In the genomic region with DNA sequence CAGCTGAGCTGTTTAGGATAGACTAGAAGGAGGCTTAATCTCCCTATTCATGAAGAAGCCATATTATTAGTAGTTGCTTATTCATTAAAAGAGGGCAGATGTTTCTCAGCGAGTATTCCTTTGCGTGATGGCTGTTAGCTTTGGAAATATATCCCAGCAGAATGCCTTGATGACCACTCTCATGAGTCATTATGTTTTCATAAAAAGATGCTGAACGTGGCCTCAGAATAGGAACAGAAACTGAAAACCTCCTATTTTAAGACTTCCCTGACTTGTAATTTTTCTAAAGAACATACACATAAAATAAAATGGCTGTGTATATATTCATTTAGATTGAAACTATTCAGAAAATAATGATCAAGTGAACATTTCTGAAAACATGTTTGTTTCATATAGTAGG, we compare ENCODE assay signal across 11 cellular contexts. TPM values are rescaled to one million over a fixed set of nuclear protein-coding genes. Genes with fewer than 3 reads are reported as not detected.
DNase-seq lines count a peak whose midpoint lies in the region; ATAC-seq, FAIRE-seq and TF ChIP-seq lines count a peak whose summit lies in the region.
"Had no signal": no experiment of that assay in that cellular context is flagged by ENCODE, and none has a peak within 500 bp of the region (broad histone marks: within the 10 kb centered on the region; RNA-seq: fewer than 3 reads in every experiment).

No MANE protein-coding gene starts in this region.

- DNase-seq in GM12878 (ENCODE audit: low read depth, low spot score) (peak; percentile 34), globus pallidus (ENCODE audit: low spot score) (no peak), COLO668 (lab: John Stamatoyannopoulos, UW; ENCODE audit: unreplicated experiment) (no peak), WERI-Rb-1 (no peak), dermis blood vessel endothelial cell (no peak)
- DNase-seq: activated naive CD8-positive, alpha-beta T cell treated with anti-CD3 and anti-CD28 coated beads, Interleukin-2, amount 50 U/mL, for 24 hours; DMS153 had no signal

- H3K27ac ChIP-seq in BLaER1 treated with 17β-estradiol and CSF1 and Interleukin-3, amounts not matched to agents 10 nM and 100 nM, result peak overlapping the region in 6 of 11 experiments; percentile 41 to 82 (median 68); a peak in 10 of 22 replicates
- H3K27ac ChIP-seq in GM12878 (ENCODE audit: control insufficient read depth, insufficient read depth) (no peak overlapping the region), WERI-Rb-1 (no peak overlapping the region)

- no peak for TF ChIP-seq EP300 in GM12878 (IDR thresholded peaks at IDR 0.05; ENCODE audit: borderline replicate concordance in 1 of 2, control insufficient read depth in 1 of 2, low read depth in 2 of 2, low read length in 2 of 2)

- in situ Hi-C loops in GM12878 (cut with MboI), result no loop called here

- H3K9ac ChIP-seq in BLaER1 treated with 17β-estradiol and CSF1 and Interleukin-3, amounts not matched to agents 10 nM and 100 nM, result peak overlapping the region in 2 of 11 experiments; percentile 31 to 41; a peak in 3 of 22 replicates
- no peak overlapping the region for H3K9ac ChIP-seq in GM12878 (ENCODE audit: control insufficient read depth, insufficient read depth, low read length)

- no peak for FAIRE-seq in GM12878 (lab: Jason Lieb, UNC)
- FAIRE-seq: HepG2 had no signal

- peak overlapping the region; percentile 10; the same call in 1 of the 2 replicates for H2AFZ ChIP-seq in GM12878 (ENCODE audit: control insufficient read depth, low read depth, low read length)

- RAD21 ChIA-PET in GM12878 (lab: Charles Lee; ENCODE audit: unreplicated experiment), result no interaction called here

- H4K20me1 ChIP-seq in BLaER1 treated with 17β-estradiol and CSF1 and Interleukin-3, amounts not matched to agents 10 nM and 100 nM, result no peaks in the 10 kb centered on the region
- no peaks in the 10 kb centered on the region for H4K20me1 ChIP-seq in GM12878 (ENCODE audit: control insufficient read depth, insufficient read depth)

- 36% methylated on average over 3 of the region's 3 CpGs for WGBS in GM12878 (ENCODE audit: insufficient coverage, insufficient replicate concordance, low lambda C conversion rate, missing lambda C conversion rate)

- POLR2A ChIA-PET in GM12878 (lab: Charles Lee), result no interaction called here

- no peak for TF ChIP-seq POLR2A in GM12878 (IDR thresholded peaks at IDR 0.05; ENCODE audit: low read depth, low read length)

- ATAC-seq in GM21390 (IDR thresholded peaks at IDR 0.05; ENCODE audit: unreplicated experiment), result peak; percentile 79
- ATAC-seq in HG03342 (IDR thresholded peaks at IDR 0.05; ENCODE audit: unreplicated experiment), result peak; percentile 85
- ATAC-seq in GM12878, result peak; percentile 25; the same call in 2 of the 3 replicates
- ATAC-seq: activated naive CD8-positive, alpha-beta T cell treated with anti-CD3 and anti-CD28 coated beads, Interleukin-2, amount 50 U/mL, for 24 hours; HepG2 had no signal

- H3K4me2 ChIP-seq in BLaER1 treated with 17β-estradiol and CSF1 and Interleukin-3, amounts not matched to agents 10 nM and 100 nM, result peak overlapping the region in 7 of 11 experiments; percentile 7 to 82 (median 67); a peak in 12 of 22 replicates
- H3K4me2 ChIP-seq in GM12878 (ENCODE audit: control insufficient read depth, insufficient read depth), result peak overlapping the region; percentile 53; the same call in 1 of the 2 replicates

- SMC1A ChIA-PET in GM12878 (lab: Charles Lee; ENCODE audit: uncharacterized antibody, unreplicated experiment), result interaction anchor here (0.6 kb wide), 1 partner anchor 1322 kb away, joined by 3 read pairs; no protein-coding TSS in a partner anchor

- no peaks in the 10 kb centered on the region for H3K9me3 ChIP-seq in BLaER1 treated with 17β-estradiol and CSF1 and Interleukin-3, amounts not matched to agents 10 nM and 100 nM (replicated peaks in 1 of 11)
- no peaks in the 10 kb centered on the region for H3K9me3 ChIP-seq in GM12878 (replicated peaks; ENCODE audit: control insufficient read depth, insufficient read depth, low read length)
- no peaks in the 10 kb centered on the region for H3K9me3 ChIP-seq in WERI-Rb-1 (ENCODE audit: severe bottlenecking)

- CTCF ChIA-PET in GM12878 (lab: Yijun Ruan, JAX), result interaction anchor here (1.0 kb wide), 1 partner anchor 96 kb away, joined by 3 read pairs; no protein-coding TSS in a partner anchor

- no peak for TF ChIP-seq RAD21 in GM12878 (IDR thresholded peaks at IDR 0.05; ENCODE audit: insufficient read depth, low read depth, low read length)

- BruUV-seq in GM12878 (replicated peaks; lab: Mats Ljungman, UMichigan), result no TSS peak

- intact Hi-C loops in GM12878 (cut with micrococcal nuclease; ENCODE audit: unreplicated experiment), result no loop called here

- no peak for TF ChIP-seq CTCF in GM12878 (IDR thresholded peaks at IDR 0.05 in 2 of 3, conservative IDR thresholded peaks at IDR 0.05 in 1 of 3; ENCODE audit: control insufficient read depth in 2 of 3, extremely low read depth in 1 of 3, insufficient read depth in 1 of 3, low read depth in 3 of 3, low read length in 3 of 3)
- no peak for TF ChIP-seq CTCF in WERI-Rb-1 (IDR thresholded peaks at IDR 0.05; ENCODE audit: low read depth, low read length)

- no peaks in the 10 kb centered on the region for H3K79me2 ChIP-seq in GM12878 (ENCODE audit: control insufficient read depth, insufficient read depth, low read length)

- H3K4me1 ChIP-seq in BLaER1 treated with 17β-estradiol and CSF1 and Interleukin-3, amounts not matched to agents 10 nM and 100 nM, result peaks cover 0 to 28% (median 15%) of the 10 kb centered on the region in 10 experiments; a peak in 12 of 20 replicates
- peaks cover 11% of the 10 kb centered on the region; the same call in 1 of the 2 replicates for H3K4me1 ChIP-seq in GM12878 (ENCODE audit: control insufficient read depth, insufficient read depth, low read length)

- no peak overlapping the region for H3K4me3 ChIP-seq in BLaER1 treated with 17β-estradiol and CSF1 and Interleukin-3, amounts not matched to agents 10 nM and 100 nM
- H3K4me3 ChIP-seq in GM12878 (no peak overlapping the region), WERI-Rb-1 (ENCODE audit: low read depth, low read length) (no peak overlapping the region)

- H3K36me3 ChIP-seq in BLaER1 treated with 17β-estradiol and CSF1 and Interleukin-3, amounts not matched to agents 10 nM and 100 nM, result no peaks in the 10 kb centered on the region
- no peaks in the 10 kb centered on the region for H3K36me3 ChIP-seq in GM12878 (ENCODE audit: control insufficient read depth in 2 of 2, insufficient read depth in 2 of 2, low read length in 1 of 2)
- no peaks in the 10 kb centered on the region for H3K36me3 ChIP-seq in WERI-Rb-1

- H3K27me3 ChIP-seq in BLaER1 treated with 17β-estradiol and CSF1 and Interleukin-3, amounts not matched to agents 10 nM and 100 nM, result no peaks in the 10 kb centered on the region
- H3K27me3 ChIP-seq in GM12878 (replicated peaks in 1 of 2; ENCODE audit: control insufficient read depth in 2 of 2, insufficient read depth in 2 of 2, low read length in 1 of 2) (no peaks in the 10 kb centered on the region), WERI-Rb-1 (ENCODE audit: insufficient read depth, low read depth, severe bottlenecking) (no peaks in the 10 kb centered on the region)

TF ChIP-seq in GM12878, 131 proteins besides CTCF, POLR2A, EP300 and RAD21 (continues in another document):
- no peak for TF ChIP-seq CEBPB (IDR thresholded peaks at IDR 0.05; ENCODE audit: borderline replicate concordance in 1 of 2, low read depth in 2 of 2, low read length in 2 of 2)
- TF ChIP-seq TCF7 (IDR thresholded peaks at IDR 0.05; ENCODE audit: borderline replicate concordance), result no peak
- TF ChIP-seq NFIC (IDR thresholded peaks at IDR 0.05; ENCODE audit: low read depth, low read length), result peak; percentile 81
- 0 out of 2 replicates have a peak, but pooled peaks have one; percentile 14 for TF ChIP-seq CREM (IDR thresholded peaks at IDR 0.05; ENCODE audit: low read depth)
- TF ChIP-seq RBBP5 (conservative IDR thresholded peaks at IDR 0.05), result no peak
- TF ChIP-seq MEF2A (IDR thresholded peaks at IDR 0.05; ENCODE audit: insufficient read depth, low read depth, low read length), result peak; percentile 89
- TF ChIP-seq, protein P1, sequence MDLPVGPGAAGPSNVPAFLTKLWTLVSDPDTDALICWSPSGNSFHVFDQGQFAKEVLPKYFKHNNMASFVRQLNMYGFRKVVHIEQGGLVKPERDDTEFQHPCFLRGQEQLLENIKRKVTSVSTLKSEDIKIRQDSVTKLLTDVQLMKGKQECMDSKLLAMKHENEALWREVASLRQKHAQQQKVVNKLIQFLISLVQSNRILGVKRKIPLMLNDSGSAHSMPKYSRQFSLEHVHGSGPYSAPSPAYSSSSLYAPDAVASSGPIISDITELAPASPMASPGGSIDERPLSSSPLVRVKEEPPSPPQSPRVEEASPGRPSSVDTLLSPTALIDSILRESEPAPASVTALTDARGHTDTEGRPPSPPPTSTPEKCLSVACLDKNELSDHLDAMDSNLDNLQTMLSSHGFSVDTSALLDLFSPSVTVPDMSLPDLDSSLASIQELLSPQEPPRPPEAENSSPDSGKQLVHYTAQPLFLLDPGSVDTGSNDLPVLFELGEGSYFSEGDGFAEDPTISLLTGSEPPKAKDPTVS (IDR thresholded peaks at IDR 0.05; ENCODE audit: low read depth, low read length), result no peak
- TF ChIP-seq PML (IDR thresholded peaks at IDR 0.05; ENCODE audit: low read length), result no peak
- peak; percentile 17 to 22; a peak in 2 of 4 replicates for TF ChIP-seq IKZF2 (IDR thresholded peaks at IDR 0.05)
- peak; percentile 35 for TF ChIP-seq MEF2B (IDR thresholded peaks at IDR 0.05; ENCODE audit: partially characterized antibody, poor library complexity, severe bottlenecking)
- no peak for TF ChIP-seq HDAC2 (IDR thresholded peaks at IDR 0.05)

RNA-seq across cellular contexts. Expression of a gene that starts 9.6 kb away (rescaled TPM):
- 0.15 TPM in 1 of 2 replicates, not detected in the other for total RNA-seq in GM12878 (2013; cell fraction: nucleolus; rRNA removed)
- total RNA-seq in GM12878 (2014; rRNA removed) (1.8 and 1.9 TPM in 2 replicates), GM12878 (2014; rRNA removed; fragmentation: Illumina TruSeq; extraction: Trizol) (1.9 TPM in 2 replicates), GM12878 (2021) (1.1 TPM in 2 replicates), dermis blood vessel endothelial cell (16.8 and 25.9 TPM in 2 replicates)
- polyA plus RNA-seq in GM12878 (2011; ENCODE audit: low read depth), result 0.58 TPM
- polyA plus RNA-seq in GM12878 (2011; rRNA removed) (not detected in 2 replicates), GM12878 (2014; fragmentation: Illumina TruSeq; extraction: Trizol) (1.5 and 1.7 TPM in 2 replicates), GM12878 (2014; fragmentation: Nextera tagmentation; extraction: Ambion mirVana) (1 to 10 TPM in 1 of 2 experiments, under 1 TPM in 1; 0.93 to 1.8 TPM), GM12878 (2014; rRNA removed) (0.70 and 0.96 TPM in 2 replicates), GM12878 (2016; fragmentation: Nextera tagmentation; extraction: Ambion mirVana) (1 to 10 TPM; 1.5 to 3.3 TPM)
- not detected in 2 replicates for polyA plus RNA-seq in GM12878 (2011; cell fraction: cytosol; rRNA removed)
- 0.04 TPM in 1 of 2 replicates, not detected in the other for polyA plus RNA-seq in GM12878 (2011; cell fraction: nucleus; rRNA removed)
- polyA plus RNA-seq in GM12878 (2012), result 0.72 and 2.1 TPM in 2 replicates
- polyA minus RNA-seq in GM12878 (2011; rRNA and poly(A)+ RNA removed), result not detected in 2 replicates
- 0.80 TPM in 1 of 2 replicates, not detected in the other for polyA minus RNA-seq in GM12878 (2011; cell fraction: cytosol; rRNA and poly(A)+ RNA removed)
- polyA minus RNA-seq in GM12878 (2011; cell fraction: nucleus; rRNA and poly(A)+ RNA removed), result not detected in 2 replicates
- total RNA-seq: HepG2 had no signal
- polyA plus RNA-seq: HepG2 had no signal

Comparison
In these comparisons a context has a peak if more than half of its experiments do, and no peak if none do; other contexts are left out.
1. H3K27ac ChIP-seq: peak in BLaER1 treated with 17β-estradiol and CSF1 and Interleukin-3, amounts not matched to agents 10 nM and 100 nM (6 of 11); none in GM12878 (single experiment) and WERI-Rb-1 (single experiment).
2. ATAC-seq: peak in every context shown above with its lines; median percentile 85 in HG03342; 79 in GM21390; 25 in GM12878.